Comparison of ENCODE assay signal across 13 cellular contexts in the genomic region with DNA sequence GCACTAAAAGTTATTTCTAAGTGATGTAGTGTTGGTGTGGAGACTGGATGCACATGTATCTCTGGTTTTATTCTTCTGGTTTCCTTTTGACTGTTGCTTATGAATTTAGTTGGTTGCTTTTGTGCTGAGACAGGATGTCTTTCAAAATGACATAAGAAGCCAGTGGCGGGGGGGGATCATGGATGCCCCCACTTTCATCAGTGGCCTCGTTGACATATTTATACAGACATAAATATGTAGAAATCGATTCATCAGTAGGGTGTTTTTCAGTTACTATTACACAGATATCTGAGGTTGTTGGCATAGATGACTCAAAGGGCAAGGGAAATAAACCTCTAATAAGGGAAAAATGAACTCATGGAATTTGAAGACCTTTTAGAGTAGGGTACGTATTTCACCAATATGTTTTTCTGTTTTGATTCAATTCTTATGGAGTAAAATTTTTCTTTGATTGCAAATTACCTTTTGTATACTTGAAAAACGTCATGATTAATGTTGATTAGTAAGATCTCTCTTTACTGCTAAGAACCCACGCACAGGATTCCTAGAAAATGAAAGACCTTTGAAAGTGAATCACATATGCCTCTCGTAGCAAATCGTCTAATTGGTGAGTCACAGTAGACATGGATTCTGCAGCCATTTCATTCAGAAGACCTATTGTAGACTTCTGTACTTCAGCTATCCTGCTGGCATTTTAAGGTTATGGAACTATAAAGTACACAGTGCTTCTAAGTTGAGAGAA.
DNase-seq lines count a peak whose midpoint lies in the region; ATAC-seq and TF ChIP-seq lines count a peak whose summit lies in the region.
"Had no signal": no experiment of that assay in that cellular context is flagged by ENCODE, and none has a peak within 500 bp of the region (broad histone marks: within the 10 kb centered on the region; RNA-seq: fewer than 3 reads in every experiment).

No MANE protein-coding gene starts in this region.

- H3K9me3 ChIP-seq in SK-N-SH (no peaks in the 10 kb centered on the region), mammary epithelial cell (replicated peaks; ENCODE audit: insufficient read depth, low read length) (no peaks in the 10 kb centered on the region), left lung (no peaks in the 10 kb centered on the region)
- H3K9me3 ChIP-seq in CD8-positive, alpha-beta T cell (ENCODE audit: low read length) = no peaks in the 10 kb centered on the region

- no peak for TF ChIP-seq RAD21 in SK-N-SH (IDR thresholded peaks at IDR 0.05; ENCODE audit: low read length)

- H3K27me3 ChIP-seq in SK-N-SH (ENCODE audit: insufficient read depth) (no peaks in the 10 kb centered on the region), mammary epithelial cell (ENCODE audit: insufficient read depth, low read length) (no peaks in the 10 kb centered on the region), left lung (no peaks in the 10 kb centered on the region)
- no peaks in the 10 kb centered on the region for H3K27me3 ChIP-seq in CD8-positive, alpha-beta T cell (ENCODE audit: insufficient read depth, low read length)

- no peak overlapping the region for H3K4me3 Mint-ChIP-seq in CD8-positive, alpha-beta T cell
- H3K4me3 Mint-ChIP-seq: central memory CD8-positive, alpha-beta T cell had no signal

- TF ChIP-seq CTCF in SK-N-SH (IDR thresholded peaks at IDR 0.05) (no peak), mammary epithelial cell (conservative IDR thresholded peaks at IDR 0.05 in 1 of 2, IDR thresholded peaks at IDR 0.05 in 1 of 2; ENCODE audit: extremely low read depth in 1 of 2, insufficient read depth in 1 of 2, low read depth in 1 of 2, low read length in 2 of 2) (no peak), left lung (IDR thresholded peaks at IDR 0.05) (no peak)
- TF ChIP-seq CTCF in CD8-positive, alpha-beta T cell (IDR thresholded peaks at IDR 0.05) = no peak

- H3K27ac ChIP-seq in SK-N-SH (ENCODE audit: low read depth in 2 of 2, low read length in 1 of 2) = peak overlapping the region; percentile 11 to 96
- no peak overlapping the region for H3K27ac ChIP-seq in mammary epithelial cell (ENCODE audit: insufficient read depth, low read depth, low read length)
- H3K27ac ChIP-seq in CD8-positive, alpha-beta T cell (ENCODE audit: low read depth, low read length) = no peak overlapping the region
- H3K27ac ChIP-seq in left lung = no peak overlapping the region

- TF ChIP-seq EP300 in SK-N-SH (IDR thresholded peaks at IDR 0.05; ENCODE audit: borderline replicate concordance in 1 of 2, low read depth in 1 of 2, low read length in 1 of 2) = peak in 1 of 2 experiments; percentile 15; a peak in 1 of 4 replicates

- intact Hi-C loops in mammary epithelial cell (cut with micrococcal nuclease) (no loop called here), left lung (cut with DNase I) (no loop called here)
- intact Hi-C loops in CD8-positive, alpha-beta T cell (cut with DNase I, micrococcal nuclease) = no loop called here

- H3K9me3 Mint-ChIP-seq in CD8-positive, alpha-beta T cell = no peaks in the 10 kb centered on the region

- no peaks in the 10 kb centered on the region for H3K4me1 Mint-ChIP-seq in CD8-positive, alpha-beta T cell (ENCODE audit: low read depth)
- H3K4me1 Mint-ChIP-seq: central memory CD8-positive, alpha-beta T cell had no signal

- CTCF ChIA-PET in SK-N-SH (lab: Yijun Ruan, JAX) (no interaction called here), mammary epithelial cell (lab: Charles Lee; ENCODE audit: low non-redundant PET) (no interaction called here)
- CTCF ChIA-PET in CD8-positive, alpha-beta T cell (lab: Charles Lee) = no interaction called here

- H3K4me3 ChIP-seq in SK-N-SH (ENCODE audit: low read depth in 2 of 2, low read length in 1 of 2) (peak overlapping the region; percentile 1 to 12; a peak in 1 of 4 replicates), mammary epithelial cell (replicated peaks in 1 of 3; ENCODE audit: insufficient read depth in 1 of 3, low read depth in 2 of 3, low read length in 3 of 3) (no peak overlapping the region), left lung (no peak overlapping the region)
- H3K4me3 ChIP-seq in CD8-positive, alpha-beta T cell (ENCODE audit: low read depth, low read length) = no peak overlapping the region

- no peaks in the 10 kb centered on the region for H3K36me3 ChIP-seq in SK-N-SH (replicated peaks in 1 of 2; ENCODE audit: control insufficient read depth in 1 of 2, insufficient read depth in 2 of 2, low read length in 1 of 2)
- no peaks in the 10 kb centered on the region for H3K36me3 ChIP-seq in mammary epithelial cell (ENCODE audit: insufficient read depth, low read length)
- no peaks in the 10 kb centered on the region for H3K36me3 ChIP-seq in CD8-positive, alpha-beta T cell (ENCODE audit: insufficient read depth, low read length)
- H3K36me3 ChIP-seq in left lung = no peaks in the 10 kb centered on the region

- H3K79me2 ChIP-seq in SK-N-SH (ENCODE audit: insufficient read depth) = no peaks in the 10 kb centered on the region
- no peaks in the 10 kb centered on the region for H3K79me2 ChIP-seq in mammary epithelial cell (ENCODE audit: insufficient read depth, low read length)

- H3K9me2 ChIP-seq in SK-N-SH = no peaks in the 10 kb centered on the region

- no peaks in the 10 kb centered on the region for H3K27me3 Mint-ChIP-seq in CD8-positive, alpha-beta T cell (ENCODE audit: low read depth)
- H3K27me3 Mint-ChIP-seq: central memory CD8-positive, alpha-beta T cell had no signal

- no peak overlapping the region for H3K27ac Mint-ChIP-seq in CD8-positive, alpha-beta T cell

- H2AFZ ChIP-seq in SK-N-SH (ENCODE audit: low read depth) = peak overlapping the region; percentile 18; the same call in 1 of the 2 replicates
- H2AFZ ChIP-seq in mammary epithelial cell (ENCODE audit: low read depth, low read length) = peak overlapping the region; percentile 7

- no peaks in the 10 kb centered on the region for H3K36me3 Mint-ChIP-seq in CD8-positive, alpha-beta T cell

- peaks cover 54% of the 10 kb centered on the region for H3F3A ChIP-seq in SK-N-SH (replicated peaks; ENCODE audit: insufficient read depth)

- 22% methylated on average over 8 of the region's 8 CpGs for WGBS in SK-N-SH (ENCODE audit: low lambda C conversion rate)
- 75% methylated on average over 7 of the region's 8 CpGs for WGBS in mammary epithelial cell (ENCODE audit: low coverage, missing lambda C conversion rate)

- ATAC-seq in GM18868 (IDR thresholded peaks at IDR 0.05; ENCODE audit: unreplicated experiment) = peak; percentile 40
- no peak for ATAC-seq in GM18907 (IDR thresholded peaks at IDR 0.05; ENCODE audit: unreplicated experiment)
- ATAC-seq in CD8-positive, alpha-beta T cell = no peak
- no peak for ATAC-seq in left lung
- ATAC-seq in HG03565 (IDR thresholded peaks at IDR 0.05; ENCODE audit: unreplicated experiment) = no peak

- POLR2A ChIA-PET in SK-N-SH (lab: Yijun Ruan, JAX) = no interaction called here
- POLR2A ChIA-PET in CD8-positive, alpha-beta T cell (lab: Charles Lee) = no interaction called here

- dilution Hi-C loops in mammary epithelial cell (cut with HindIII; ENCODE audit: low sequenced_read_pairs) = no loop called here

- H3K4me2 ChIP-seq in SK-N-SH (peak overlapping the region; percentile 22), mammary epithelial cell (ENCODE audit: insufficient read depth, low read depth, low read length) (no peak overlapping the region)

- H4K20me1 ChIP-seq in SK-N-SH (ENCODE audit: insufficient read depth) = no peaks in the 10 kb centered on the region
- no peaks in the 10 kb centered on the region for H4K20me1 ChIP-seq in mammary epithelial cell (ENCODE audit: insufficient read depth, low read length)

- in situ Hi-C loops in mammary epithelial cell (cut with MboI; ENCODE audit: low sequenced_read_pairs in 2 of 2) = no loop called here

- no TSS peak for BruUV-seq in mammary epithelial cell (replicated peaks; lab: Mats Ljungman, UMichigan)

- H3K4me1 ChIP-seq in SK-N-SH (ENCODE audit: control insufficient read depth in 1 of 2, insufficient read depth in 2 of 2, low read depth in 1 of 2, low read length in 1 of 2) = peaks cover 0 to 33% of the 10 kb centered on the region in 2 experiments; a peak in 2 of 4 replicates
- H3K4me1 ChIP-seq in mammary epithelial cell (ENCODE audit: insufficient read depth, low read length) = peaks cover 30% of the 10 kb centered on the region
- H3K4me1 ChIP-seq in CD8-positive, alpha-beta T cell (ENCODE audit: insufficient read depth, low read length) = no peaks in the 10 kb centered on the region
- no peaks in the 10 kb centered on the region for H3K4me1 ChIP-seq in left lung

- no peak for DNase-seq in SK-N-SH
- peak; percentile 49 for DNase-seq in mammary epithelial cell
- DNase-seq in stimulated activated CD4-positive, alpha-beta T cell treated with anti-CD3 and anti-CD28 coated beads, Interleukin-15, amount 100 ng/mL, for 48 hours (ENCODE audit: low read depth in 2 of 2) = peak; percentile 13 to 18
- no peak for DNase-seq in CD8-positive, alpha-beta T cell
- DNase-seq in left lung = no peak
- DNase-seq: DMS53, NCI-H226, nucleus accumbens, SHP77 had no signal

- H3K9ac ChIP-seq in SK-N-SH = peak overlapping the region; percentile 4; the same call in 1 of the 2 replicates
- H3K9ac ChIP-seq in mammary epithelial cell (ENCODE audit: insufficient read depth, low read length) = no peak overlapping the region

TF ChIP-seq in SK-N-SH, 30 proteins besides CTCF, POLR2A, EP300 and RAD21 (continues in another document):
- TF ChIP-seq ZBTB33 (IDR thresholded peaks at IDR 0.05; ENCODE audit: borderline replicate concordance, low read depth) (no peak), YY1 (IDR thresholded peaks at IDR 0.05; ENCODE audit: low read depth) (peak; percentile 55; the same call in 1 of the 2 replicates), FOXM1 (IDR thresholded peaks at IDR 0.05; ENCODE audit: low read depth) (no peak), GATA2 (CRISPR knock-in tag; IDR thresholded peaks at IDR 0.05) (no peak)

Comparison
In these comparisons a context has a peak if more than half of its experiments do, and no peak if none do; other contexts are left out.
1. DNase-seq: peak in mammary epithelial cell (single experiment) and stimulated activated CD4-positive, alpha-beta T cell treated with anti-CD3 and anti-CD28 coated beads, Interleukin-15, amount 100 ng/mL, for 48 hours (2 of 2); none in SK-N-SH (single experiment), CD8-positive, alpha-beta T cell (0 of 7) and left lung (0 of 2).
2. H3K27ac ChIP-seq: peak in SK-N-SH (2 of 2); none in mammary epithelial cell (single experiment), CD8-positive, alpha-beta T cell (single experiment) and left lung (0 of 2).
3. H3K4me3 ChIP-seq: peak in SK-N-SH (2 of 2); none in mammary epithelial cell (0 of 3), CD8-positive, alpha-beta T cell (single experiment) and left lung (0 of 2).